In the genomic region with DNA sequence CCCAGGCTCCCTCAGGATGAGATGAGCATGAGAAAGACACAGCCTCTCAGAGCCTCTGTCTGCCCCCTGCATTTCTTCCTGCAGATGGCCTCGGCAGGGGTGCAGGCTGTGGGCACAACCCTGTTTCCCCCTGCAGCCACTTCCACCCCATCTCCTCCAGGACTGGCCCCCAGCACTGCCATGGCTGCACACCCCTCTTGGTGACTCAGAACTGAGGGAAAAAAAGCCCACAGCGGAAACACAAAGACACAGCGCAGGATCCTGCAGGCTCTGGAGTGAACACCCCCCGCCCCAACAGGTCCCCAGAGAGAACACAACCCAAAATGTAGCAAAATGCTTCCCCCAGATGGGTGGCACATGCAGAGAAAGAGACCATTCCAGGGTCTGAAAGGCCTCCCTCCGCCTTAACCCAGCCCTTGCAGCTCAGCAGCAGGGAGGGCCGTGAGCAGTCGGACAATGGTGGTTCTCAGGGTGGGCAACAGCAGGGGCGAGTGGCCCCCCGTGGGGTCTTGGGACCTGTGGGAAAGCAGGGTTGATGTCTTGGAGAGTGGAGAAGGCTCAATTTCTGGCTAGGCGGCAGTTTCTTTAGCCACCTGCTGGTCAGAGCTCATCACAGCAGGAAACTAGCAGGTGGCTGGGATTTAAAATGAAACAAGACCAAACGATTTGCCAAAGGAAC, we compare ENCODE assay signal across 9 cellular contexts. TPM values are rescaled to one million over a fixed set of nuclear protein-coding genes. Genes with fewer than 3 reads are reported as not detected.
DNase-seq lines count a peak whose midpoint lies in the region; ATAC-seq, FAIRE-seq and TF ChIP-seq lines count a peak whose summit lies in the region.
"Had no signal": no experiment of that assay in that cellular context is flagged by ENCODE, and none has a peak within 500 bp of the region (broad histone marks: within the 10 kb centered on the region; RNA-seq: fewer than 3 reads in every experiment).

No MANE protein-coding gene starts in this region.

- H3K4ac ChIP-seq in H1 (replicated peaks; ENCODE audit: insufficient read length, low read depth, low read length): no peak overlapping the region

- no peak for ATAC-seq in activated CD8-positive, alpha-beta T cell treated with anti-CD3 and anti-CD28 coated beads for 36 hours
- ATAC-seq in activated CD8-positive, alpha-beta T cell treated with anti-CD3 and anti-CD28 coated beads, Interleukin-2, amount 10 ng/mL, durations not matched to agents 7 days and 5 days: no peak
- no peak for ATAC-seq in HG03159 (IDR thresholded peaks at IDR 0.05; ENCODE audit: unreplicated experiment)

- no peak overlapping the region for H3K18ac ChIP-seq in H1 (ENCODE audit: extremely low read depth, low read length)

- H2AFZ ChIP-seq in H1 (ENCODE audit: low read length): no peak overlapping the region

- H2AK5ac ChIP-seq in H1 (ENCODE audit: low read depth, low read length): no peak overlapping the region

- DNase-seq in activated CD8-positive, alpha-beta T cell treated with anti-CD3 and anti-CD28 coated beads for 36 hours: no peak
- no peak for DNase-seq in activated CD8-positive, alpha-beta T cell treated with anti-CD3 and anti-CD28 coated beads, Interleukin-2, amount 10 ng/mL, durations not matched to agents 7 days and 5 days
- DNase-seq in NAMALWA (ENCODE audit: low spot score) (peak; percentile 67), H1 (ENCODE audit: low read depth in 1 of 2, low spot score in 2 of 2) (peak in 1 of 2 experiments; percentile 51), retinal pigment epithelial cell (ENCODE audit: low read depth) (no peak), NCI-H526 treated with DMSO at 0.1 percent for 48 hours (lab: John Stamatoyannopoulos, UW) (no peak), NOMO-1 treated with DMSO at 0.1 percent for 48 hours (lab: John Stamatoyannopoulos, UW; ENCODE audit: unreplicated experiment) (no peak)

- H3K79me2 ChIP-seq in H1 (ENCODE audit: control insufficient read depth in 1 of 2, insufficient read depth in 2 of 2, low read length in 2 of 2): peaks cover 0 to 29% of the 10 kb centered on the region in 2 experiments; a peak in 2 of 4 replicates

- H3K27ac ChIP-seq in H1 (ENCODE audit: low read depth, low read length): no peak overlapping the region
- H3K27ac ChIP-seq: epithelial cell of prostate had no signal

- peak; percentile 50 for FAIRE-seq in H1 (lab: Jason Lieb, UNC)

- no peak overlapping the region for H3K14ac ChIP-seq in H1 (ENCODE audit: insufficient read length)

- no peak overlapping the region for H3K4me3 Mint-ChIP-seq in activated CD8-positive, alpha-beta T cell treated with anti-CD3 and anti-CD28 coated beads for 36 hours
- H3K4me3 Mint-ChIP-seq in activated CD8-positive, alpha-beta T cell treated with anti-CD3 and anti-CD28 coated beads, Interleukin-2, amount 10 ng/mL, durations not matched to agents 7 days and 5 days: no peak overlapping the region

- H3K27me3 Mint-ChIP-seq in activated CD8-positive, alpha-beta T cell treated with anti-CD3 and anti-CD28 coated beads for 36 hours: no peaks in the 10 kb centered on the region
- H3K27me3 Mint-ChIP-seq in activated CD8-positive, alpha-beta T cell treated with anti-CD3 and anti-CD28 coated beads, Interleukin-2, amount 10 ng/mL, durations not matched to agents 7 days and 5 days (ENCODE audit: low read depth): no peaks in the 10 kb centered on the region

- TF ChIP-seq CTCF in activated CD8-positive, alpha-beta T cell treated with anti-CD3 and anti-CD28 coated beads for 36 hours (IDR thresholded peaks at IDR 0.05): peak; percentile 52
- TF ChIP-seq CTCF in H1 (IDR thresholded peaks at IDR 0.05; ENCODE audit: control extremely low read depth in 1 of 3, insufficient read depth in 1 of 3, low read depth in 1 of 3, low read length in 3 of 3) (peak; percentile 44 to 68 (median 50)), retinal pigment epithelial cell (conservative IDR thresholded peaks at IDR 0.05; ENCODE audit: low read depth, low read length) (peak; percentile 65)

- H3K36me3 ChIP-seq in H1 (ENCODE audit: control insufficient read depth in 2 of 4, insufficient read depth in 4 of 4, low read length in 3 of 4): no peaks in the 10 kb centered on the region; a peak in 1 of 8 replicates

- POLR2A ChIA-PET in activated CD8-positive, alpha-beta T cell treated with anti-CD3 and anti-CD28 coated beads for 36 hours (lab: Charles Lee): no interaction called here
- POLR2A ChIA-PET in activated CD8-positive, alpha-beta T cell treated with anti-CD3 and anti-CD28 coated beads, Interleukin-2, amount 10 ng/mL, durations not matched to agents 7 days and 5 days (lab: Charles Lee): no interaction called here
- POLR2A ChIA-PET in H1 (lab: Charles Lee; ENCODE audit: partially characterized antibody): interaction anchor here (0.8 to 1.2 kb wide), 2 partner anchors 9 to 14 kb away, joined by 3 to 4 read pairs; a partner anchor contains a TSS

- H3K9me3 ChIP-seq in H1 (ENCODE audit: insufficient read depth in 2 of 2, low read depth in 1 of 2, low read length in 1 of 2): no peaks in the 10 kb centered on the region; a peak in 1 of 4 replicates

- WGBS in H1 (ENCODE audit: extremely low coverage in 1 of 2, insufficient coverage in 1 of 2, insufficient read length in 1 of 2, insufficient replicate concordance in 2 of 2, low coverage in 1 of 2, low lambda C conversion rate in 2 of 2, missing lambda C conversion rate in 1 of 2), 2 experiments: 69% methylated on average over 11 of the region's 11 CpGs; no CpG with 5 or more reads in 1 of the 2 experiments

- H3K4me3 ChIP-seq in H1 (ENCODE audit: extremely low read depth in 1 of 4, insufficient read depth in 2 of 4, low read depth in 3 of 4, low read length in 4 of 4) (no peak overlapping the region), retinal pigment epithelial cell (ENCODE audit: low read length) (no peak overlapping the region)

- H4K5ac ChIP-seq in H1 (ENCODE audit: insufficient read length, low read depth, low read length): no peak overlapping the region

- H3K4me1 Mint-ChIP-seq in activated CD8-positive, alpha-beta T cell treated with anti-CD3 and anti-CD28 coated beads for 36 hours (ENCODE audit: low read depth): peaks cover 29% of the 10 kb centered on the region
- H3K4me1 Mint-ChIP-seq in activated CD8-positive, alpha-beta T cell treated with anti-CD3 and anti-CD28 coated beads, Interleukin-2, amount 10 ng/mL, durations not matched to agents 7 days and 5 days (ENCODE audit: low read depth): peaks cover 22% of the 10 kb centered on the region

- H3K27me3 ChIP-seq in H1 (replicated peaks in 1 of 4; ENCODE audit: control insufficient read depth in 3 of 4, extremely low read depth in 1 of 4, insufficient read depth in 3 of 4, low read length in 3 of 4): no peaks in the 10 kb centered on the region

- H2BK120ac ChIP-seq in H1 (replicated peaks; ENCODE audit: low read depth, low read length): no peak overlapping the region

- TF ChIP-seq EP300 in H1 (IDR thresholded peaks at IDR 0.05; ENCODE audit: borderline replicate concordance in 1 of 2, low read depth in 2 of 2, low read length in 2 of 2): no peak

- H3K4me1 ChIP-seq in H1 (replicated peaks in 1 of 4; ENCODE audit: control insufficient read depth in 3 of 4, insufficient read depth in 4 of 4, low read length in 3 of 4): peaks cover 0 to 6% (median 1%) of the 10 kb centered on the region in 4 experiments; a peak in 4 of 7 replicates

- H2BK5ac ChIP-seq in H1 (ENCODE audit: low read depth, low read length): no peak overlapping the region

- CTCF ChIA-PET in activated CD8-positive, alpha-beta T cell treated with anti-CD3 and anti-CD28 coated beads for 36 hours (lab: Charles Lee): interaction anchor here (0.7 to 1.7 kb wide), 4 partner anchors 9 to 29 kb away, joined by 3 to 4 read pairs (median 4); a partner anchor contains a TSS
- CTCF ChIA-PET in activated CD8-positive, alpha-beta T cell treated with anti-CD3 and anti-CD28 coated beads, Interleukin-2, amount 10 ng/mL, durations not matched to agents 7 days and 5 days (lab: Charles Lee): interaction anchor here (0.6 to 1.9 kb wide), 5 partner anchors 14 to 214 kb away, joined by 3 to 9 read pairs (median 3); a partner anchor contains a TSS
- CTCF ChIA-PET in H1 (lab: Charles Lee; ENCODE audit: partially characterized antibody): interaction anchor here (0.6 to 8.7 kb wide), 18 partner anchors 12 to 310 kb away, joined by 3 to 77 read pairs (median 3); no protein-coding TSS in a partner anchor

- no peak overlapping the region for H2BK15ac ChIP-seq in H1 (ENCODE audit: low read length)

- no peaks in the 10 kb centered on the region for H3K9me3 Mint-ChIP-seq in activated CD8-positive, alpha-beta T cell treated with anti-CD3 and anti-CD28 coated beads for 36 hours
- no peaks in the 10 kb centered on the region for H3K9me3 Mint-ChIP-seq in activated CD8-positive, alpha-beta T cell treated with anti-CD3 and anti-CD28 coated beads, Interleukin-2, amount 10 ng/mL, durations not matched to agents 7 days and 5 days (ENCODE audit: insufficient read depth)

- intact Hi-C loops in activated CD8-positive, alpha-beta T cell treated with anti-CD3 and anti-CD28 coated beads for 36 hours (cut with micrococcal nuclease): no loop called here

- H4K20me1 ChIP-seq in H1 (replicated peaks in 1 of 2; ENCODE audit: control insufficient read depth in 1 of 2, insufficient read depth in 2 of 2, low read length in 2 of 2): peaks cover 2 to 26% of the 10 kb centered on the region in 2 experiments

- no peak overlapping the region for H3K27ac Mint-ChIP-seq in activated CD8-positive, alpha-beta T cell treated with anti-CD3 and anti-CD28 coated beads for 36 hours
- H3K27ac Mint-ChIP-seq in activated CD8-positive, alpha-beta T cell treated with anti-CD3 and anti-CD28 coated beads, Interleukin-2, amount 10 ng/mL, durations not matched to agents 7 days and 5 days: no peak overlapping the region

- H4K8ac ChIP-seq in H1 (ENCODE audit: extremely low read depth, insufficient read depth, low read length): peak overlapping the region; percentile 64

- no peak for TF ChIP-seq POLR2A in H1 (IDR thresholded peaks at IDR 0.05; ENCODE audit: control extremely low read depth in 1 of 2, low read depth in 2 of 2, low read length in 2 of 2)

- TF ChIP-seq RAD21 in H1 (IDR thresholded peaks at IDR 0.05 in 1 of 2, conservative IDR thresholded peaks at IDR 0.05 in 1 of 2; ENCODE audit: low read depth in 2 of 2, low read length in 2 of 2): peak; percentile 13 to 28; a peak in 3 of 4 replicates

- H3K23ac ChIP-seq in H1 (ENCODE audit: insufficient read length): no peak overlapping the region

- no peak overlapping the region for H2BK12ac ChIP-seq in H1 (ENCODE audit: low read depth, low read length)

- no peak overlapping the region for H4K91ac ChIP-seq in H1 (replicated peaks; ENCODE audit: insufficient read length, low read length)

- no peak overlapping the region for H3K4me2 ChIP-seq in H1 (ENCODE audit: insufficient read depth in 1 of 2, low read depth in 2 of 2, low read length in 2 of 2)

- H2BK20ac ChIP-seq in H1 (ENCODE audit: low read length): no peak overlapping the region

- H3K36me3 Mint-ChIP-seq in activated CD8-positive, alpha-beta T cell treated with anti-CD3 and anti-CD28 coated beads for 36 hours (ENCODE audit: low read depth): peaks cover 23% of the 10 kb centered on the region
- peaks cover 46% of the 10 kb centered on the region for H3K36me3 Mint-ChIP-seq in activated CD8-positive, alpha-beta T cell treated with anti-CD3 and anti-CD28 coated beads, Interleukin-2, amount 10 ng/mL, durations not matched to agents 7 days and 5 days (ENCODE audit: low read depth)

- no peak overlapping the region for H3K56ac ChIP-seq in H1 (replicated peaks; ENCODE audit: insufficient read length, low read depth, low read length)

- H3K23me2 ChIP-seq in H1 (ENCODE audit: low read depth, low read length): 0 out of 2 replicates have a peak, but pooled peaks cover 2% of the 10 kb centered on the region

- H3K9ac ChIP-seq in H1 (replicated peaks in 1 of 4; ENCODE audit: extremely low read depth in 1 of 4, low read depth in 3 of 4, low read length in 3 of 4): no peak overlapping the region

- H3K79me1 ChIP-seq in H1 (ENCODE audit: low read depth, low read length): peaks cover 18% of the 10 kb centered on the region

RNA-seq across cellular contexts. Expression of a gene that starts 8.0 kb away (rescaled TPM):
- 10 to 100 TPM; 44.8 to 47.2 TPM for total RNA-seq in activated CD8-positive, alpha-beta T cell treated with anti-CD3 and anti-CD28 coated beads for 36 hours
- 10 to 100 TPM; 53.2 to 58.1 TPM for total RNA-seq in activated CD8-positive, alpha-beta T cell treated with anti-CD3 and anti-CD28 coated beads, Interleukin-2, amount 10 ng/mL, durations not matched to agents 7 days and 5 days
- total RNA-seq in H1 (2021; fragmentation: NEBNext Ultra II Directional; extraction: Animal tissue kit (Norgen Biotek cat#: 25700)): 23.5 and 24.7 TPM in 2 replicates
- 24.2 and 33.6 TPM in 2 replicates for polyA plus RNA-seq in H1 (2011; rRNA removed)
- 23.5 TPM for polyA plus RNA-seq in H1 (2011; cell fraction: cytosol; rRNA removed)
- 176 TPM for polyA plus RNA-seq in H1 (2011; cell fraction: nucleus; rRNA removed)
- 18.5 to 28.4 TPM (median 26.1 TPM) in 4 replicates for polyA plus RNA-seq in H1 (2012, experiment 1 of 2)
- polyA plus RNA-seq in H1 (2012, experiment 2 of 2): 17.2 TPM
- 14.6 TPM for polyA plus RNA-seq in H1 (2013, experiment 1 of 2)
- polyA plus RNA-seq in H1 (2013, experiment 2 of 2): 13.0 TPM
- 14.8 and 14.9 TPM in 2 replicates for polyA minus RNA-seq in H1 (2011; rRNA and poly(A)+ RNA removed)
- 13.8 TPM for polyA minus RNA-seq in H1 (2011; cell fraction: cytosol; rRNA and poly(A)+ RNA removed)
- 34.9 TPM for polyA minus RNA-seq in H1 (2011; cell fraction: nucleus; rRNA and poly(A)+ RNA removed)

RNA-seq across cellular contexts. Expression of a gene that starts 14.2 kb away (rescaled TPM):
- 10 to 100 TPM; 43.0 to 44.3 TPM for total RNA-seq in activated CD8-positive, alpha-beta T cell treated with anti-CD3 and anti-CD28 coated beads for 36 hours
- 10 to 100 TPM; 71.4 to 75.9 TPM for total RNA-seq in activated CD8-positive, alpha-beta T cell treated with anti-CD3 and anti-CD28 coated beads, Interleukin-2, amount 10 ng/mL, durations not matched to agents 7 days and 5 days
- 21.2 and 26.4 TPM in 2 replicates for total RNA-seq in H1 (2021; fragmentation: NEBNext Ultra II Directional; extraction: Animal tissue kit (Norgen Biotek cat#: 25700))
- 11.2 and 18.8 TPM in 2 replicates for polyA plus RNA-seq in H1 (2011; rRNA removed)
- polyA plus RNA-seq in H1 (2011; cell fraction: cytosol; rRNA removed): 11.2 TPM
- 131 TPM for polyA plus RNA-seq in H1 (2011; cell fraction: nucleus; rRNA removed)
- 13.3 to 28.3 TPM (median 25.5 TPM) in 4 replicates for polyA plus RNA-seq in H1 (2012, experiment 1 of 2)
- polyA plus RNA-seq in H1 (2012, experiment 2 of 2): 14.3 TPM
- polyA plus RNA-seq in H1 (2013, experiment 1 of 2): 11.9 TPM
- 11.8 TPM for polyA plus RNA-seq in H1 (2013, experiment 2 of 2)
- polyA minus RNA-seq in H1 (2011; rRNA and poly(A)+ RNA removed): 6.1 and 7.2 TPM in 2 replicates
- polyA minus RNA-seq in H1 (2011; cell fraction: cytosol; rRNA and poly(A)+ RNA removed): 11.4 TPM
- polyA minus RNA-seq in H1 (2011; cell fraction: nucleus; rRNA and poly(A)+ RNA removed): 34.8 TPM

RNA-seq across cellular contexts. Expression of a gene that starts 24.6 kb away (rescaled TPM):
- 1 to 10 TPM; 7.9 to 9.2 TPM for total RNA-seq in activated CD8-positive, alpha-beta T cell treated with anti-CD3 and anti-CD28 coated beads for 36 hours
- total RNA-seq in activated CD8-positive, alpha-beta T cell treated with anti-CD3 and anti-CD28 coated beads, Interleukin-2, amount 10 ng/mL, durations not matched to agents 7 days and 5 days: 1 to 10 TPM; 4.8 to 5.3 TPM
- total RNA-seq in H1 (2021; fragmentation: NEBNext Ultra II Directional; extraction: Animal tissue kit (Norgen Biotek cat#: 25700)): 15.6 and 20.3 TPM in 2 replicates
- polyA plus RNA-seq in H1 (2011; rRNA removed): 17.3 and 25.9 TPM in 2 replicates
- 24.5 TPM for polyA plus RNA-seq in H1 (2011; cell fraction: cytosol; rRNA removed)
- 83.3 TPM for polyA plus RNA-seq in H1 (2011; cell fraction: nucleus; rRNA removed)
- polyA plus RNA-seq in H1 (2012, experiment 1 of 2): 13.2 to 20.0 TPM (median 18.2 TPM) in 4 replicates
- 15.2 TPM for polyA plus RNA-seq in H1 (2012, experiment 2 of 2)
- polyA plus RNA-seq in H1 (2013, experiment 1 of 2): 14.5 TPM
- polyA plus RNA-seq in H1 (2013, experiment 2 of 2): 11.9 TPM
- 8.8 and 9.6 TPM in 2 replicates for polyA minus RNA-seq in H1 (2011; rRNA and poly(A)+ RNA removed)
- 11.2 TPM for polyA minus RNA-seq in H1 (2011; cell fraction: cytosol; rRNA and poly(A)+ RNA removed)
- polyA minus RNA-seq in H1 (2011; cell fraction: nucleus; rRNA and poly(A)+ RNA removed): 19.5 TPM

RNA-seq across cellular contexts. Expression of a gene that starts 33.3 kb away (rescaled TPM):
- total RNA-seq in activated CD8-positive, alpha-beta T cell treated with anti-CD3 and anti-CD28 coated beads for 36 hours: 1 to 10 TPM; 5.9 to 6.2 TPM
- 10 to 100 TPM; 10.4 to 11.8 TPM for total RNA-seq in activated CD8-positive, alpha-beta T cell treated with anti-CD3 and anti-CD28 coated beads, Interleukin-2, amount 10 ng/mL, durations not matched to agents 7 days and 5 days
- total RNA-seq in H1 (2021; fragmentation: NEBNext Ultra II Directional; extraction: Animal tissue kit (Norgen Biotek cat#: 25700)): 1.5 TPM in 2 replicates
- 0.70 and 1.5 TPM in 2 replicates for polyA plus RNA-seq in H1 (2011; rRNA removed)
- 1.1 TPM for polyA plus RNA-seq in H1 (2011; cell fraction: cytosol; rRNA removed)
- polyA plus RNA-seq in H1 (2011; cell fraction: nucleus; rRNA removed): 4.6 TPM
- polyA plus RNA-seq in H1 (2012, experiment 1 of 2): 0.36 to 1.7 TPM (median 1.1 TPM) in 4 replicates
- 0.45 TPM for polyA plus RNA-seq in H1 (2012, experiment 2 of 2)
- 0.87 TPM for polyA plus RNA-seq in H1 (2013, experiment 1 of 2)
- 0.96 TPM for polyA plus RNA-seq in H1 (2013, experiment 2 of 2)
- 0.57 and 0.68 TPM in 2 replicates for polyA minus RNA-seq in H1 (2011; rRNA and poly(A)+ RNA removed)
- polyA minus RNA-seq in H1 (2011; cell fraction: cytosol; rRNA and poly(A)+ RNA removed): not detected
- 1.00 TPM for polyA minus RNA-seq in H1 (2011; cell fraction: nucleus; rRNA and poly(A)+ RNA removed)

RNA-seq across cellular contexts. Expression of a gene that starts 36.1 kb away (rescaled TPM):
- 10 to 100 TPM; 24.0 to 25.5 TPM for total RNA-seq in activated CD8-positive, alpha-beta T cell treated with anti-CD3 and anti-CD28 coated beads for 36 hours
- total RNA-seq in activated CD8-positive, alpha-beta T cell treated with anti-CD3 and anti-CD28 coated beads, Interleukin-2, amount 10 ng/mL, durations not matched to agents 7 days and 5 days: 10 to 100 TPM; 23.6 to 24.4 TPM
- total RNA-seq in H1 (2021; fragmentation: NEBNext Ultra II Directional; extraction: Animal tissue kit (Norgen Biotek cat#: 25700)): 16.8 and 18.6 TPM in 2 replicates
- polyA plus RNA-seq in H1 (2011; rRNA removed): 25.1 and 34.1 TPM in 2 replicates
- 30.9 TPM for polyA plus RNA-seq in H1 (2011; cell fraction: cytosol; rRNA removed)
- polyA plus RNA-seq in H1 (2011; cell fraction: nucleus; rRNA removed): 69.8 TPM
- 12.9 to 24.6 TPM (median 20.6 TPM) in 4 replicates for polyA plus RNA-seq in H1 (2012, experiment 1 of 2)
- 13.2 TPM for polyA plus RNA-seq in H1 (2012, experiment 2 of 2)
- 16.6 TPM for polyA plus RNA-seq in H1 (2013, experiment 1 of 2)
- 14.1 TPM for polyA plus RNA-seq in H1 (2013, experiment 2 of 2)
- polyA minus RNA-seq in H1 (2011; rRNA and poly(A)+ RNA removed): 6.4 and 7.1 TPM in 2 replicates
- 6.4 TPM for polyA minus RNA-seq in H1 (2011; cell fraction: cytosol; rRNA and poly(A)+ RNA removed)
- polyA minus RNA-seq in H1 (2011; cell fraction: nucleus; rRNA and poly(A)+ RNA removed): 9.8 TPM
